In the genomic region with DNA sequence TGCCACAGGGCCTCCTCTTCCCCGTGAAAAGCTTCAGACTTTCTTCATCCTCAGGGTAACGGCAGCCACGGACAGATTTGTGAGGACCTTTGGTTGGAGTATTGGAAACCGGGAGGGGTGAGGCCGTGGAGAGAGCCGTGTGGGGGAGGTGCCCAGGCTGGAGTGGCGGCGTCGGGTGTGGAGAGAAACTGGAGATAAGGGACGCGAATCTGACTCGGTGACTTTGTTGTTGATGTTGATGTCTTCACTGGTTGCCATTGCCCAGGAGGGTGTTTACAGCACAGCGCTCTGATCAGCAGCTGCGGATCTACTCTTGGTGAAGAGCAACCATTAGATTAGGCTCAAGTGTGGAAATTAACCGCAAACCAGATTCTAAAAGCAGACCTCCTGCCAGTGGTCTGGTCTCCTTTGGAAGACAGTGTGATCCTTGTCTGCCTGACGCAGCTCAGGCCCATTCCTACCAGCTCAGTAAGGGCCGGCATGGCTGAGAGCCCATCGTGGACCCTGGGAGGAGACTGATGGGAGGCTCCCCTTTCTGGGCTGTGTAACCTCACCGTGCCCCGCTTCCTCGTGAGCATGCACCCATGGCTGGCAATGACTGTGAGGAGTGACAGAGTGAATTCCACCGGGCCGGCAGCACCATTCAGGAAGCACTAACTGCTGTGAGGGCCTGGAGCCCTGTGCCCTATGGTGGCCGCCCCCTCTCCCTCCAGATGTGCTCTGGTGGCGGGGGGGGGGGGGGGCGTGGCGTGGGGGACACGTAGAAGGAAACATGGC, we compare ENCODE assay signal across 9 cellular contexts.
DNase-seq lines count a peak whose midpoint lies in the region; ATAC-seq and TF ChIP-seq lines count a peak whose summit lies in the region.
"Had no signal": no experiment of that assay in that cellular context is flagged by ENCODE, and none has a peak within 500 bp of the region (broad histone marks: within the 10 kb centered on the region; RNA-seq: fewer than 3 reads in every experiment).

No MANE protein-coding gene starts in this region.

- H3K9me3 ChIP-seq in upper lobe of left lung: no peaks in the 10 kb centered on the region
- H3K9me3 ChIP-seq: Caco-2 had no signal

- no peak overlapping the region for H3K4me3 Mint-ChIP-seq in activated T-cell treated with anti-CD3 and anti-CD28 coated beads, Interleukin-2, amount 50 U/mL, for 4 hours
- H3K4me3 Mint-ChIP-seq in mesothelial cell of epicardium: peak overlapping the region; percentile 12

- TF ChIP-seq CTCF in coronary artery (IDR thresholded peaks at IDR 0.05): no peak
- TF ChIP-seq CTCF in mesothelial cell of epicardium (IDR thresholded peaks at IDR 0.05; ENCODE audit: unreplicated experiment): no peak
- TF ChIP-seq CTCF in upper lobe of left lung (IDR thresholded peaks at IDR 0.05): no peak

- no peaks in the 10 kb centered on the region for H3K27me3 ChIP-seq in upper lobe of left lung

- H3K27ac Mint-ChIP-seq in mesothelial cell of epicardium: peak overlapping the region; percentile 91

- H3K9me3 Mint-ChIP-seq in activated T-cell treated with anti-CD3 and anti-CD28 coated beads, Interleukin-2, amount 50 U/mL, for 4 hours: no peaks in the 10 kb centered on the region
- H3K9me3 Mint-ChIP-seq in mesothelial cell of epicardium: no peaks in the 10 kb centered on the region

- peak; percentile 32 to 44 for ATAC-seq in activated T-cell treated with anti-CD3 and anti-CD28 coated beads, Interleukin-2, amount 50 U/mL, for 4 hours
- ATAC-seq in upper lobe of left lung (ENCODE audit: low FRiP score in 2 of 2) (peak; percentile 12 to 24), GM21717 (IDR thresholded peaks at IDR 0.05; ENCODE audit: unreplicated experiment) (no peak), GM18858 (IDR thresholded peaks at IDR 0.05; ENCODE audit: unreplicated experiment) (no peak)

- H3K36me3 Mint-ChIP-seq in activated T-cell treated with anti-CD3 and anti-CD28 coated beads, Interleukin-2, amount 50 U/mL, for 4 hours (ENCODE audit: insufficient read depth): no peaks in the 10 kb centered on the region
- H3K36me3 Mint-ChIP-seq in mesothelial cell of epicardium: no peaks in the 10 kb centered on the region

- H3K27me3 Mint-ChIP-seq in activated T-cell treated with anti-CD3 and anti-CD28 coated beads, Interleukin-2, amount 50 U/mL, for 4 hours (ENCODE audit: low read depth): no peaks in the 10 kb centered on the region
- H3K27me3 Mint-ChIP-seq in mesothelial cell of epicardium (ENCODE audit: low read depth): no peaks in the 10 kb centered on the region

- no peak for TF ChIP-seq EP300 in upper lobe of left lung (IDR thresholded peaks at IDR 0.05)

- peaks cover 44 to 65% (median 59%) of the 10 kb centered on the region in 4 donors for H3K4me1 ChIP-seq in upper lobe of left lung
- H3K4me1 ChIP-seq: Caco-2 had no signal

- WGBS in upper lobe of left lung, 2 donors: 28 to 52% methylated on average over 15 to 28 of the region's 28 CpGs

- peak overlapping the region; percentile 90 to 97 for H3K27ac ChIP-seq in coronary artery
- peak overlapping the region; percentile 61 to 77 (median 75) for H3K27ac ChIP-seq in upper lobe of left lung

- no peaks in the 10 kb centered on the region for H3K36me3 ChIP-seq in upper lobe of left lung

- peaks cover 29% of the 10 kb centered on the region for H3K4me1 Mint-ChIP-seq in activated T-cell treated with anti-CD3 and anti-CD28 coated beads, Interleukin-2, amount 50 U/mL, for 4 hours (ENCODE audit: low read depth)
- H3K4me1 Mint-ChIP-seq in mesothelial cell of epicardium: peaks cover 57% of the 10 kb centered on the region

- H3K4me3 ChIP-seq in coronary artery (peak overlapping the region; percentile 48), upper lobe of left lung (no peak overlapping the region)

- no peak for TF ChIP-seq POLR2A in upper lobe of left lung (IDR thresholded peaks at IDR 0.05)

- DNase-seq in activated T-cell treated with anti-CD3 and anti-CD28 coated beads, Interleukin-2, amount 50 U/mL, for 4 hours: no peak
- DNase-seq in activated T-cell treated with anti-CD3 and anti-CD28 coated beads, Interleukin-2, amount 50 U/mL, for 1 hour: no peak
- peak; percentile 88 for DNase-seq in coronary artery (ENCODE audit: low spot score)
- DNase-seq in mesothelial cell of epicardium (ENCODE audit: low spot score in 2 of 2, unreplicated experiment in 2 of 2): no peak
- peak in 1 of 2 donors; percentile 54 for DNase-seq in upper lobe of left lung
- no peak for DNase-seq in NCI-H2029 (lab: John Stamatoyannopoulos, UW)

Comparison
In these comparisons a context has a peak if more than half of its experiments do, and no peak if none do; other contexts are left out.
1. ATAC-seq: peak in activated T-cell treated with anti-CD3 and anti-CD28 coated beads, Interleukin-2, amount 50 U/mL, for 4 hours (2 of 2) and upper lobe of left lung (2 of 2); none in GM21717 (single experiment) and GM18858 (single experiment).